Comparison of ENCODE assay signal across 8 cellular contexts in the genomic region with DNA sequence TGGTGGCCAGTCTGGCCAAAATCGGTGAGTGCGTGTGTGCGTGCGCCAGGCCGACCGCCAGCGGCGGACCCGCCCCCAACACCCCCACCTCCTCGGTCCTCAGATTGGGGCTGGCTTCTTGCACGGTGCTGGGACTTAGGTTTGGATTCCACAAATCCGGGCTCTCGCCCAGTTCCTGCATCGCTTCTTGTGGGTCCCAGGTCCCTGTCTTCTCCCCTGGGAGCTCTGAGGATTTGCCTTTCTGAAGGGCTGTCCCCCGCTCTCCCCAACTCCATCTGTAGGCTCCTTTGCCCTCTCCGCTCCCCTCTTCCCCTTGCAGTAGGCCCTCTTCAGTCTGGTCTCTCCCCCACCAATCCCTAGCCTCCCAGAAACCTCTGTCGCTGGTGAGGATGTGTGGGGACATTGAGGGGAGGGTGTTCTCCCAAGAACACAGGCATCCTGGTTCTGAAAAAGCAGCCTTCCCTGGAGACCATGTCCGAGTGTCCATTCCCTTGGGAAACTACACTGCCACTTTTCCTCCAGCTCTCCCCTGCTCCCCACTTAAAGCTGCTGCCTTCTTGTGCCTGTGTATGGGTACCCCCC. TPM values are rescaled to one million over a fixed set of nuclear protein-coding genes. Genes with fewer than 3 reads are reported as not detected.
DNase-seq lines count a peak whose midpoint lies in the region; ATAC-seq and TF ChIP-seq lines count a peak whose summit lies in the region.

No MANE protein-coding gene starts in this region.

- H3K4me3 Mint-ChIP-seq in Caco-2 (ENCODE audit: unreplicated experiment): peak overlapping the region; percentile 95
- H3K4me3 Mint-ChIP-seq in endodermal cell: peak overlapping the region; percentile 86

- WGBS in endodermal cell (ENCODE audit: insufficient coverage in 1 of 2, insufficient read length in 1 of 2), 2 experiments: 13 to 16% methylated on average over 12 to 18 of the region's 18 CpGs
- 8 to 13% (median 10%) methylated on average over 18 of the region's 18 CpGs for WGBS in ovary, 3 donors

- H3K27ac Mint-ChIP-seq in Caco-2 (ENCODE audit: unreplicated experiment) (no peak overlapping the region), endodermal cell (no peak overlapping the region)

- no peaks in the 10 kb centered on the region for H4K20me1 ChIP-seq in OCI-LY1 (ENCODE audit: insufficient read depth, low read length)

- H3K4me1 ChIP-seq in Caco-2 (peaks cover 17% of the 10 kb centered on the region), OCI-LY1 (ENCODE audit: insufficient read depth, low read length, severe bottlenecking) (peaks cover 36% of the 10 kb centered on the region), endodermal cell (ENCODE audit: control insufficient read depth, insufficient read depth, low read length) (peaks cover 12% of the 10 kb centered on the region), ovary (ENCODE audit: insufficient read depth) (peaks cover 12% of the 10 kb centered on the region)

- no peak overlapping the region for H3K27ac ChIP-seq in OCI-LY1 (ENCODE audit: low read depth, low read length, poor library complexity, severe bottlenecking)
- H3K27ac ChIP-seq in endodermal cell (ENCODE audit: low read depth, low read length): no peak overlapping the region
- H3K27ac ChIP-seq in ovary: no peak overlapping the region

- POLR2A ChIA-PET in Caco-2 (lab: Charles Lee): interaction anchor here (0.5 to 0.6 kb wide), 2 partner anchors 70 to 115 kb away, joined by 3 to 8 read pairs; no protein-coding TSS in a partner anchor
- POLR2A ChIA-PET in GM10248 (lab: Yijun Ruan, JAX): no interaction called here

- H3K9me3 Mint-ChIP-seq in Caco-2 (ENCODE audit: unreplicated experiment) (no peaks in the 10 kb centered on the region), endodermal cell (no peaks in the 10 kb centered on the region)

- BruUV-seq in Caco-2 (replicated peaks; lab: Mats Ljungman, UMichigan): no TSS peak

- ATAC-seq in HG02870 (IDR thresholded peaks at IDR 0.05; ENCODE audit: unreplicated experiment): no peak
- no peak for ATAC-seq in GM21381 (IDR thresholded peaks at IDR 0.05; ENCODE audit: unreplicated experiment)

- TF ChIP-seq CTCF in Caco-2 (IDR thresholded peaks at IDR 0.05; ENCODE audit: insufficient read depth in 1 of 2, low read depth in 1 of 2, low read length in 1 of 2, severe bottlenecking in 1 of 2, unreplicated experiment in 1 of 2): no peak
- TF ChIP-seq CTCF in OCI-LY1 (IDR thresholded peaks at IDR 0.05; ENCODE audit: low read length): no peak
- no peak for TF ChIP-seq CTCF in endodermal cell (conservative IDR thresholded peaks at IDR 0.05)
- no peak for TF ChIP-seq CTCF in ovary (IDR thresholded peaks at IDR 0.05)
- no peak for TF ChIP-seq CTCF in GM10248 (IDR thresholded peaks at IDR 0.05; ENCODE audit: control extremely low read depth, extremely low read depth, low read depth, missing control alignments)

- CTCF ChIA-PET in Caco-2 (lab: Charles Lee) (interaction anchor here (2.5 kb wide), 1 partner anchor 11 kb away, joined by 9 read pairs; no protein-coding TSS in a partner anchor), GM10248 (lab: Yijun Ruan, JAX) (interaction anchor here (1.0 to 1.3 kb wide), 2 partner anchors 9 to 272 kb away, joined by 3 to 4 read pairs; no protein-coding TSS in a partner anchor)

- H3K4me2 ChIP-seq in OCI-LY1 (ENCODE audit: low read length): peak overlapping the region; percentile 33; the same call in 1 of the 2 replicates

- no peaks in the 10 kb centered on the region for H3F3A ChIP-seq in OCI-LY1 (ENCODE audit: insufficient read depth, low read length)

- H3K36me3 ChIP-seq in Caco-2 (ENCODE audit: control insufficient read depth, insufficient read depth, low read length): no peaks in the 10 kb centered on the region
- H3K36me3 ChIP-seq in OCI-LY1 (ENCODE audit: insufficient read depth, low read length): no peaks in the 10 kb centered on the region
- peaks cover 23% of the 10 kb centered on the region for H3K36me3 ChIP-seq in endodermal cell (ENCODE audit: control insufficient read depth, insufficient read depth, low read length)
- H3K36me3 ChIP-seq in ovary: no peaks in the 10 kb centered on the region

- H3K9ac ChIP-seq in OCI-LY1 (ENCODE audit: low read length): no peak overlapping the region
- H3K9ac ChIP-seq in endodermal cell (ENCODE audit: extremely low read depth, low read length, poor library complexity, severe bottlenecking): peak overlapping the region; percentile 55

- TF ChIP-seq EP300 in ovary (IDR thresholded peaks at IDR 0.05): no peak

- peaks cover 35% of the 10 kb centered on the region for H3K36me3 Mint-ChIP-seq in Caco-2 (ENCODE audit: insufficient read depth, unreplicated experiment)
- H3K36me3 Mint-ChIP-seq in endodermal cell (ENCODE audit: low read depth): no peaks in the 10 kb centered on the region

- H3K27me3 ChIP-seq in Caco-2 (replicated peaks; ENCODE audit: control insufficient read depth, insufficient read depth, low read length): peaks cover 6% of the 10 kb centered on the region
- no peaks in the 10 kb centered on the region for H3K27me3 ChIP-seq in OCI-LY1 (ENCODE audit: insufficient read depth, low read length)
- H3K27me3 ChIP-seq in endodermal cell (ENCODE audit: control insufficient read depth, insufficient read depth, low read length, poor library complexity, severe bottlenecking): no peaks in the 10 kb centered on the region
- H3K27me3 ChIP-seq in ovary: no peaks in the 10 kb centered on the region

- no peaks in the 10 kb centered on the region for H3K9me2 ChIP-seq in OCI-LY1 (ENCODE audit: low read depth, low read length)

- H3K4me3 ChIP-seq in Caco-2 (ENCODE audit: low read depth, low read length) (peak overlapping the region; percentile 72), OCI-LY1 (ENCODE audit: low read depth, low read length, poor library complexity, severe bottlenecking) (no peak overlapping the region), endodermal cell (ENCODE audit: low read length) (peak overlapping the region; percentile 89), ovary (peak overlapping the region; percentile 34)

- intact Hi-C loops in Caco-2 (cut with micrococcal nuclease; ENCODE audit: unreplicated experiment): no loop called here
- intact Hi-C loops in ovary (cut with DNase I): no loop called here

- peaks cover 18% of the 10 kb centered on the region for H3K27me3 Mint-ChIP-seq in Caco-2 (ENCODE audit: insufficient read depth, unreplicated experiment)
- H3K27me3 Mint-ChIP-seq in endodermal cell (ENCODE audit: insufficient read depth): peaks cover 27% of the 10 kb centered on the region

- no peaks in the 10 kb centered on the region for H3K9me3 ChIP-seq in Caco-2
- H3K9me3 ChIP-seq in OCI-LY1 (ENCODE audit: low read length): no peaks in the 10 kb centered on the region
- H3K9me3 ChIP-seq in endodermal cell (ENCODE audit: control insufficient read depth, low read length): no peaks in the 10 kb centered on the region
- H3K9me3 ChIP-seq in ovary: no peaks in the 10 kb centered on the region

- peak in 1 of 2 experiments; percentile 39 for DNase-seq in Caco-2
- DNase-seq in endodermal cell: no peak
- DNase-seq in ovary: peak in 1 of 5 donors; percentile 58
- DNase-seq in CD1c-positive myeloid dendritic cell (ENCODE audit: extremely low spot score): no peak
- DNase-seq in GM10248 (ENCODE audit: extremely low spot score): no peak

- TF ChIP-seq POLR2A in ovary (IDR thresholded peaks at IDR 0.05): no peak

- H3K4me1 Mint-ChIP-seq in Caco-2 (ENCODE audit: low read depth, unreplicated experiment) (peaks cover 30% of the 10 kb centered on the region), endodermal cell (peaks cover 24% of the 10 kb centered on the region)

- H2AFZ ChIP-seq in OCI-LY1 (ENCODE audit: low read length): no peak overlapping the region

- no peaks in the 10 kb centered on the region for H3K79me2 ChIP-seq in OCI-LY1 (ENCODE audit: insufficient read depth, low read length)

RNA-seq across cellular contexts. Expression of a gene that starts 0.5 kb away (rescaled TPM):
- total RNA-seq in Caco-2 (2022): 2.3 and 2.4 TPM in 2 replicates
- total RNA-seq in endodermal cell: 1 to 10 TPM; 8.9 to 9.0 TPM
- polyA plus RNA-seq in endodermal cell (2013, experiment 1 of 2): 4.8 TPM
- polyA plus RNA-seq in endodermal cell (2013, experiment 2 of 2): 4.6 TPM
- total RNA-seq in ovary: 1 to 10 TPM in 5 of 7 donors, under 1 TPM in 2; 0.36 to 3.1 (median 1.3) TPM
- polyA plus RNA-seq in ovary: 1 to 10 TPM in 1 of 2 donors, under 1 TPM in 1; 0.53 to 1.1 TPM

RNA-seq across cellular contexts. Expression of a gene that starts 2.0 kb away (rescaled TPM):
- total RNA-seq in Caco-2 (2022) (59.1 and 69.0 TPM in 2 replicates), endodermal cell (10 to 100 TPM; 51.7 to 71.9 TPM), ovary (10 to 100 TPM; 17.2 to 84.2 (median 41.8) TPM)
- 31.9 TPM for polyA plus RNA-seq in endodermal cell (2013, experiment 1 of 2)
- 31.3 TPM for polyA plus RNA-seq in endodermal cell (2013, experiment 2 of 2)
- 10 to 100 TPM; 16.0 to 26.2 TPM for polyA plus RNA-seq in ovary

RNA-seq across cellular contexts. Expression of a gene that starts 22.3 kb away (rescaled TPM):
- 63.8 and 69.7 TPM in 2 replicates for total RNA-seq in Caco-2 (2022)
- 10 to 100 TPM; 43.1 to 46.4 TPM for total RNA-seq in endodermal cell
- 40.4 TPM for polyA plus RNA-seq in endodermal cell (2013, experiment 1 of 2)
- polyA plus RNA-seq in endodermal cell (2013, experiment 2 of 2): 36.2 TPM
- total RNA-seq in ovary: 10 to 100 TPM; 23.8 to 39.2 (median 32.1) TPM
- 10 to 100 TPM; 26.3 to 52.0 TPM for polyA plus RNA-seq in ovary

RNA-seq across cellular contexts. Expression of a gene that starts 30.1 kb away (rescaled TPM):
- total RNA-seq in Caco-2 (2022): 91.0 and 96.4 TPM in 2 replicates
- 10 to 100 TPM; 10.5 to 12.4 TPM for total RNA-seq in endodermal cell
- 6.1 TPM for polyA plus RNA-seq in endodermal cell (2013, experiment 1 of 2)
- polyA plus RNA-seq in endodermal cell (2013, experiment 2 of 2): 3.8 TPM
- 10 to 100 TPM; 12.4 to 37.9 (median 27.6) TPM for total RNA-seq in ovary
- 10 to 100 TPM in 1 of 2 donors, 1 to 10 TPM in 1; 5.1 to 38.6 TPM for polyA plus RNA-seq in ovary

RNA-seq across cellular contexts. Expression of a gene that starts 50.3 kb away (rescaled TPM):
- total RNA-seq in Caco-2 (2022) (27.8 and 28.7 TPM in 2 replicates), endodermal cell (1 to 10 TPM; 5.6 to 6.4 TPM), ovary (10 to 100 TPM in 1 of 7 donors, 1 to 10 TPM in 6; 1.1 to 14.8 (median 2.8) TPM)
- polyA plus RNA-seq in endodermal cell (2013, experiment 1 of 2): 2.5 TPM
- 2.4 TPM for polyA plus RNA-seq in endodermal cell (2013, experiment 2 of 2)
- polyA plus RNA-seq in ovary: 1 to 10 TPM in 1 of 2 donors, not detected in 1; 1.2 TPM
